ENCODE assay signal across 18 cellular contexts in the genomic region with DNA sequence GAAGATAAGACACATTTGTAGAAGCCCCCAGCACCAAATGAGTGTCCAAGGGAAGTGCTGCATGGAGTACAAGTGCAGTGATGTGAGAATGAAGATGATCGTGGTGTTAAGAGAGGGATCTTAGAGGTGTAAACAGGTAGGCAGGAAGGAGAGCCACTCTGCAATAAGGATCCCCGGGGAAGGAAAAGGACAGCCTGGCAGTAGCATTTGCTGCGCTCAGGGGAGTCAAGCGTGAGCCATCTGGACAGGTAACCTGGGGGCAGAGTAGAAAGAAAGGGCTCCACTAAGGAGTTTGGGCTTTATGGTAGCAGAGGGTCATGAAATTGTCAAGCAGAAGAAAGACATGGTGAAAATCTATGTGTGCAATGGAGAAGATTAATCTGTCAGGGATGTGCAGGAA.
"Had no signal": no experiment of that assay in that cellular context is flagged by ENCODE, and none has a peak within 500 bp of the region (broad histone marks: within the 10 kb centered on the region; RNA-seq: fewer than 3 reads in every experiment).

No MANE protein-coding gene starts in this region.

- H3K4me3 Mint-ChIP-seq: IgD-negative memory B cell had no signal

- DNase-seq: Kasumi-1, MM.1S, NCI-H1092 treated with DMSO at 0.1 percent for 48 hours, NCI-H1436, NCI-H187, NCI-H2029, NCI-H2081 treated with DMSO at 0.1 percent for 48 hours, NCI-H2227 treated with DMSO at 0.1 percent for 48 hours, NCI-H526 treated with DMSO at 0.1 percent for 48 hours, NCI-H774, RPMI8226, SHP77, SJCRH30 had no signal

- H3K36me3 ChIP-seq: SJCRH30 had no signal

- H3K27ac Mint-ChIP-seq: IgD-negative memory B cell had no signal

- H3K27ac ChIP-seq: HL-60, KMS-11, SJCRH30 had no signal

- H3K9me3 ChIP-seq: SJCRH30 had no signal

- H3K9me3 Mint-ChIP-seq: IgD-negative memory B cell had no signal

- H3K4me3 ChIP-seq: K562, SJCRH30 had no signal

- H3K4me1 ChIP-seq: SJCRH30 had no signal

- ATAC-seq: K562, SK-N-SH treated with all-trans-retinoic acid at 6 μM for 48 hours had no signal

- H3K36me3 Mint-ChIP-seq: IgD-negative memory B cell had no signal

- H3K4me1 Mint-ChIP-seq: IgD-negative memory B cell had no signal

- H3K27me3 ChIP-seq: SJCRH30 had no signal
